Comparison of ENCODE assay signal across 14 cellular contexts in the genomic region with DNA sequence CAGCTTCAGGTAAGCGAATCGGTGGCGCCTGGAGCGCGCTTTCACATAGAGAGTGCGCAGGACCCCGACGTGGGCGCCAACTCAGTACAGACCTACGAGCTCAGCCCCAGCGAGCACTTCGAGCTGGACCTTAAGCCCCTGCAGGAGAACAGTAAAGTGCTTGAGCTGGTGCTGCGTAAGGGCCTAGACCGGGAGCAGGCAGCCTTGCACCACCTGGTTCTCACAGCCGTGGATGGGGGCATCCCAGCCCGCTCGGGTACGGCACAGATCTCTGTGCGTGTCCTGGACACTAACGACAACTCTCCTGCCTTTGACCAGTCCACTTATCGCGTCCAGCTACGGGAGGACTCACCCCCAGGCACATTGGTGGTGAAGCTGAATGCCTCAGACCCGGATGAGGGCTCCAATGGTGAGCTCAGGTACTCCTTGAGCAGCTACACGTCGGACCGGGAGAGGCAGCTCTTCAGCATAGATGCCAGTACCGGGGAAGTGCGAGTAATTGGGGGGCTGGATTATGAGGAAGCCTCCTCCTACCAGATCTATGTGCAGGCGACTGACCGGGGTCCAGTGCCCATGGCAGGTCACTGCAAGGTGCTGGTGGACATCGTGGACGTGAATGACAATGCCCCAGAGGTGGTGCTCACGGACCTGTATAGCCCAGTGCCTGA. TPM values are rescaled to one million over a fixed set of nuclear protein-coding genes. Genes with fewer than 3 reads are reported as not detected.
A peak's percentile ranks its signal among the peaks of the same experiment; 100 is the strongest.
DNase-seq lines count a peak whose midpoint lies in the region; ATAC-seq, FAIRE-seq and TF ChIP-seq lines count a peak whose summit lies in the region.
"Had no signal": no experiment of that assay in that cellular context is flagged by ENCODE, and none has a peak within 500 bp of the region (broad histone marks: within the 10 kb centered on the region; RNA-seq: fewer than 3 reads in every experiment).

No MANE protein-coding gene starts in this region.

- 0 out of 2 replicates have a peak, but pooled peaks cover 3% of the 10 kb centered on the region for H4K20me1 ChIP-seq in GM23338 (replicated peaks; ENCODE audit: insufficient read depth)
- H4K20me1 ChIP-seq: BLaER1 treated with 17β-estradiol and CSF1 and Interleukin-3, amounts not matched to agents 10 nM and 100 nM had no signal

- DNase-seq in GM23338 (ENCODE audit: low spot score): peak; percentile 36
- DNase-seq in caudate nucleus (lab: John Stamatoyannopoulos, UW): peak in 4 of 61 donors; percentile 42 to 70 (median 48)
- DNase-seq in kidney: no peak
- no peak for DNase-seq in gastrocnemius medialis
- no peak for DNase-seq in activated gamma-delta T cell treated with Interleukin-2 at 50 U/mL for 16 hours
- DNase-seq in activated naive CD8-positive, alpha-beta T cell treated with anti-CD3 and anti-CD28 coated beads, Interleukin-2, amount 50 U/mL, for 24 hours: no peak
- DNase-seq: activated B cell treated with CpG ODN at 0.5 μM for 24 hours; activated T-cell treated with anti-CD3 and anti-CD28 coated beads, Interleukin-2, amount 50 U/mL, for 72 hours; cerebellar nuclear complex had no signal

- H3K27me3 Mint-ChIP-seq in GM23338 (ENCODE audit: insufficient read depth, low read depth, poor library complexity): peaks cover 26% of the 10 kb centered on the region
- H3K27me3 Mint-ChIP-seq in activated naive CD8-positive, alpha-beta T cell treated with anti-CD3 and anti-CD28 coated beads, Interleukin-2, amount 50 U/mL, for 24 hours: peaks cover 35% of the 10 kb centered on the region

- in situ Hi-C loops in gastrocnemius medialis (cut with MboI; ENCODE audit: low sequenced_read_pairs in 4 of 4): no loop called here

- peaks cover 43% of the 10 kb centered on the region for H3K27me3 ChIP-seq in GM23338 (ENCODE audit: insufficient read depth)
- H3K27me3 ChIP-seq in gastrocnemius medialis: peaks cover 6 to 15% (median 9%) of the 10 kb centered on the region in 3 donors
- H3K27me3 ChIP-seq: BLaER1 treated with 17β-estradiol and CSF1 and Interleukin-3, amounts not matched to agents 10 nM and 100 nM had no signal

- H3K27ac ChIP-seq in GM23338 (ENCODE audit: low read depth): no peak overlapping the region
- peak overlapping the region; percentile 90 for H3K27ac ChIP-seq in caudate nucleus (ENCODE audit: low read depth, low read length)
- H3K27ac ChIP-seq in kidney (ENCODE audit: low read depth in 2 of 2, low read length in 2 of 2): no peak overlapping the region
- no peak overlapping the region for H3K27ac ChIP-seq in gastrocnemius medialis
- H3K27ac ChIP-seq: BLaER1 treated with 17β-estradiol and CSF1 and Interleukin-3, amounts not matched to agents 10 nM and 100 nM; KMS-11 had no signal

- TF ChIP-seq POLR2A in gastrocnemius medialis (IDR thresholded peaks at IDR 0.05): no peak

- H3K4me3 ChIP-seq in GM23338 (peak overlapping the region; percentile 93), kidney (ENCODE audit: low read length in 2 of 2) (peak overlapping the region; percentile 49 to 66), gastrocnemius medialis (peak overlapping the region in 3 of 4 donors; percentile 54 to 57 (median 56))
- H3K4me3 ChIP-seq: BLaER1 treated with 17β-estradiol and CSF1 and Interleukin-3, amounts not matched to agents 10 nM and 100 nM had no signal

- intact Hi-C loops in kidney (cut with DNase I): no loop called here
- intact Hi-C loops in gastrocnemius medialis (cut with DNase I; ENCODE audit: low total_unique reads): no loop called here

- H3K79me2 ChIP-seq in GM23338 (replicated peaks; ENCODE audit: insufficient read depth): 0 out of 2 replicates have a peak, but pooled peaks cover 14% of the 10 kb centered on the region

- peak overlapping the region; percentile 86 for H2AFZ ChIP-seq in GM23338

- no peak for FAIRE-seq in kidney (lab: Jason Lieb, UNC)

- H3K4me2 ChIP-seq in GM23338: peak overlapping the region; percentile 99
- H3K4me2 ChIP-seq: BLaER1 treated with 17β-estradiol and CSF1 and Interleukin-3, amounts not matched to agents 10 nM and 100 nM; KMS-11 had no signal

- H3K36me3 Mint-ChIP-seq in GM23338 (ENCODE audit: low read depth): peaks cover 4% of the 10 kb centered on the region; the same call in 2 of the 3 replicates
- H3K36me3 Mint-ChIP-seq in activated naive CD8-positive, alpha-beta T cell treated with anti-CD3 and anti-CD28 coated beads, Interleukin-2, amount 50 U/mL, for 24 hours (ENCODE audit: low read depth): no peaks in the 10 kb centered on the region

- H3K9me3 ChIP-seq in kidney (ENCODE audit: control insufficient read depth in 1 of 2, low read length in 2 of 2) (no peaks in the 10 kb centered on the region), gastrocnemius medialis (no peaks in the 10 kb centered on the region)

- no peaks in the 10 kb centered on the region for H3K9me3 Mint-ChIP-seq in GM23338
- no peaks in the 10 kb centered on the region for H3K9me3 Mint-ChIP-seq in activated naive CD8-positive, alpha-beta T cell treated with anti-CD3 and anti-CD28 coated beads, Interleukin-2, amount 50 U/mL, for 24 hours
- H3K9me3 Mint-ChIP-seq: activated B cell treated with CpG ODN at 0.5 μM for 24 hours; activated T-cell treated with anti-CD3 and anti-CD28 coated beads, Interleukin-2, amount 50 U/mL, for 72 hours had no signal

- ATAC-seq in GM23338 (peak; percentile 58), gastrocnemius medialis (no peak), HG03159 (IDR thresholded peaks at IDR 0.05; ENCODE audit: unreplicated experiment) (no peak), HG02642 (IDR thresholded peaks at IDR 0.05; ENCODE audit: poor library complexity, unreplicated experiment) (no peak)
- ATAC-seq in activated naive CD8-positive, alpha-beta T cell treated with anti-CD3 and anti-CD28 coated beads, Interleukin-2, amount 50 U/mL, for 24 hours: no peak
- ATAC-seq: activated T-cell treated with anti-CD3 and anti-CD28 coated beads, Interleukin-2, amount 50 U/mL, for 72 hours had no signal

- no peak overlapping the region for H3K9ac ChIP-seq in kidney (ENCODE audit: low read length in 2 of 2)
- H3K9ac ChIP-seq: BLaER1 treated with 17β-estradiol and CSF1 and Interleukin-3, amounts not matched to agents 10 nM and 100 nM; KMS-11 had no signal

- TF ChIP-seq CTCF in GM23338 (conservative IDR thresholded peaks at IDR 0.05; ENCODE audit: low read depth in 2 of 2) (peak in 1 of 2 experiments; percentile 20; a peak in 1 of 4 replicates), kidney (IDR thresholded peaks at IDR 0.05; ENCODE audit: borderline replicate concordance, extremely low read depth, insufficient read depth) (no peak), gastrocnemius medialis (IDR thresholded peaks at IDR 0.05 in 4 of 5, conservative IDR thresholded peaks at IDR 0.05 in 1 of 5) (no peak)

- H3K36me3 ChIP-seq in GM23338 (ENCODE audit: insufficient read depth): no peaks in the 10 kb centered on the region
- no peaks in the 10 kb centered on the region for H3K36me3 ChIP-seq in kidney (ENCODE audit: control insufficient read depth in 1 of 2, insufficient read depth in 2 of 2, low read length in 2 of 2)
- H3K36me3 ChIP-seq in gastrocnemius medialis: no peaks in the 10 kb centered on the region
- H3K36me3 ChIP-seq: BLaER1 treated with 17β-estradiol and CSF1 and Interleukin-3, amounts not matched to agents 10 nM and 100 nM had no signal

- H3K9me2 ChIP-seq in GM23338 (ENCODE audit: insufficient read depth): no peaks in the 10 kb centered on the region

- H3K27ac Mint-ChIP-seq in GM23338: no peak overlapping the region
- H3K27ac Mint-ChIP-seq in activated naive CD8-positive, alpha-beta T cell treated with anti-CD3 and anti-CD28 coated beads, Interleukin-2, amount 50 U/mL, for 24 hours: no peak overlapping the region
- H3K27ac Mint-ChIP-seq: activated B cell treated with CpG ODN at 0.5 μM for 24 hours; activated T-cell treated with anti-CD3 and anti-CD28 coated beads, Interleukin-2, amount 50 U/mL, for 72 hours had no signal

- H3K4me3 Mint-ChIP-seq in GM23338: peak overlapping the region; percentile 90
- no peak overlapping the region for H3K4me3 Mint-ChIP-seq in activated naive CD8-positive, alpha-beta T cell treated with anti-CD3 and anti-CD28 coated beads, Interleukin-2, amount 50 U/mL, for 24 hours
- H3K4me3 Mint-ChIP-seq: activated B cell treated with CpG ODN at 0.5 μM for 24 hours; activated T-cell treated with anti-CD3 and anti-CD28 coated beads, Interleukin-2, amount 50 U/mL, for 72 hours had no signal

- peaks cover 43% of the 10 kb centered on the region for H3K4me1 Mint-ChIP-seq in GM23338
- peaks cover 2% of the 10 kb centered on the region for H3K4me1 Mint-ChIP-seq in activated naive CD8-positive, alpha-beta T cell treated with anti-CD3 and anti-CD28 coated beads, Interleukin-2, amount 50 U/mL, for 24 hours
- H3K4me1 Mint-ChIP-seq: activated B cell treated with CpG ODN at 0.5 μM for 24 hours had no signal

- H3K4me1 ChIP-seq in GM23338 (ENCODE audit: insufficient read depth) (peaks cover 14% of the 10 kb centered on the region), kidney (ENCODE audit: control insufficient read depth in 1 of 2, insufficient read depth in 1 of 2, low read depth in 1 of 2, low read length in 2 of 2) (peaks cover 0 to 10% of the 10 kb centered on the region in 2 donors), gastrocnemius medialis (no peaks in the 10 kb centered on the region)
- H3K4me1 ChIP-seq: BLaER1 treated with 17β-estradiol and CSF1 and Interleukin-3, amounts not matched to agents 10 nM and 100 nM had no signal

- H3F3A ChIP-seq in GM23338 (replicated peaks; ENCODE audit: low read depth): no peaks in the 10 kb centered on the region

TF ChIP-seq in GM23338, 12 proteins besides CTCF, POLR2A, EP300 and RAD21 (continues in another document):
- TF ChIP-seq STAT1 (IDR thresholded peaks at IDR 0.05; ENCODE audit: unreplicated experiment): no peak
- TF ChIP-seq CREB1 (CRISPR knock-in tag; IDR thresholded peaks at IDR 0.05; ENCODE audit: low read depth): no peak
- TF ChIP-seq JUNB (IDR thresholded peaks at IDR 0.05; ENCODE audit: unreplicated experiment): no peak

RNA-seq across cellular contexts. Expression of a gene that starts 1.1 kb away (rescaled TPM):
- 11.8 and 13.1 TPM in 2 replicates for total RNA-seq in GM23338 (2014; rRNA removed; shearing (Covaris generic))
- polyA plus RNA-seq in GM23338 (2016; fragmentation: Nextera tagmentation; extraction: Ambion mirVana) (0.54 and 1.8 TPM in 2 replicates), kidney (ENCODE audit: insufficient read depth, low read depth, low replicate concordance) (0.30 TPM)
- total RNA-seq in kidney (3.6 TPM), gastrocnemius medialis (under 1 TPM in 2 of 4 donors, not detected in 2; 0.03 to 0.13 TPM)
- total RNA-seq: activated B cell treated with CpG ODN at 0.5 μM for 24 hours; activated T-cell treated with anti-CD3 and anti-CD28 coated beads, Interleukin-2, amount 50 U/mL, for 72 hours; glomerular endothelial cell had no signal

RNA-seq across cellular contexts. Expression of a gene that starts 41.3 kb away (rescaled TPM):
- 9.9 and 12.1 TPM in 2 replicates for total RNA-seq in GM23338 (2014; rRNA removed; shearing (Covaris generic))
- polyA plus RNA-seq in GM23338 (2016; fragmentation: Nextera tagmentation; extraction: Ambion mirVana) (0.50 and 0.53 TPM in 2 replicates), kidney (ENCODE audit: insufficient read depth, low read depth, low replicate concordance) (0.43 TPM)
- total RNA-seq in kidney (2.9 TPM), gastrocnemius medialis (under 1 TPM in 1 of 4 donors, not detected in 3; 0.13 TPM)
- total RNA-seq: activated B cell treated with CpG ODN at 0.5 μM for 24 hours; activated T-cell treated with anti-CD3 and anti-CD28 coated beads, Interleukin-2, amount 50 U/mL, for 72 hours had no signal
